ENCODE assay signal across 10 cellular contexts in the genomic region with DNA sequence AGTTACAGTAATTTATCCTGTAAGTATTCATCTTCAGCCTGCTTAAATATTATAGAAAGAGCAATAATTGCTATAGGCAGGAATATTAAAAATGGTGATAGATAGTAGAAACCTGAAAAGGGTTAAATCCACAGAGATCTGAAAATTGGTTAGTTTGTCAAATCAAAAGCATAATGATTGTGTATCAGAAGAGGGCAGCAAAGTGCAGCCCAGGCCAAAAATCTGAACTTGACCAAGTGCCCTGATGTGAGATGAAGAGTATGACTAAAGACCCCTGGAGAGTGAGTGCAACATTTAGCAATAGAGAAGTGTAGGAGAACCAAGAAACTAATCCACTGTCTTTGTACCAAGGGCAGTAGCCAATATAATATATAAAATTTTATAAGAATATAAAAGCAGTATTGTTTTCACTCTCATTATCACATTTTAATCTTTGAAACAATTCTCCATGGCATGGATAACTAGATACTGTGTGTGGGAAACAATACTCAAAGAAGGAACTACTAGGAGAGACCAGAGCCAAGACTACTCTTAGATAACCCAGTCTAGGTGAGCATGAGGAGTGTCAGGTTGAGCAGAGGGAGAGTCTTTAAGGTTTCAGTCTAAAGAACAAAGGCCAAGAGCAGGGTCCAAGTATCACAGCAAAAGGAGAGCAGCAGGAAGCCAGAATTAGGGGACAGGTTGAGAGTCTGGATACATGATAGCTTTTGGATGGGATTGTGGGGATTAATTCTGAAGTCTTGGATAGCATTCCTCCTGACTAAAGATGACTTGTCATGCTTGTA.
A peak's percentile ranks its signal among the peaks of the same experiment; 100 is the strongest.
DNase-seq lines count a peak whose midpoint lies in the region; ATAC-seq, FAIRE-seq and TF ChIP-seq lines count a peak whose summit lies in the region.
"Had no signal": no experiment of that assay in that cellular context is flagged by ENCODE, and none has a peak within 500 bp of the region (broad histone marks: within the 10 kb centered on the region; RNA-seq: fewer than 3 reads in every experiment).

No MANE protein-coding gene starts in this region.

- H3K4me1 ChIP-seq in breast epithelium = no peaks in the 10 kb centered on the region

- DNase-seq in MCF 10A (ENCODE audit: unreplicated experiment) (peak; percentile 47), breast epithelium (ENCODE audit: low spot score in 2 of 2) (no peak), OCI-M1 (lab: John Stamatoyannopoulos, UW) (peak; percentile 60), fibroblast of villous mesenchyme (ENCODE audit: low read depth) (no peak), urothelium cell line (ENCODE audit: low spot score) (peak; percentile 4), NCI-H2029 (lab: John Stamatoyannopoulos, UW) (no peak)
- DNase-seq: substantia nigra had no signal

- no peaks in the 10 kb centered on the region for H3K36me3 ChIP-seq in breast epithelium
- H3K36me3 ChIP-seq: SJSA1 had no signal

- H3K27ac ChIP-seq in breast epithelium = no peak overlapping the region
- H3K27ac ChIP-seq: SJSA1 had no signal

- H3K9me3 ChIP-seq in breast epithelium = no peaks in the 10 kb centered on the region
- H3K9me3 ChIP-seq: SJSA1 had no signal

- intact Hi-C loops in MCF 10A (cut with micrococcal nuclease) (loop anchor here (1.0 kb wide), 2 partner anchors 154 to 437 kb away; no protein-coding TSS in a partner anchor), breast epithelium (cut with DNase I; ENCODE audit: low total_unique reads) (no loop called here)

- CTCF ChIA-PET in MCF 10A (lab: Yijun Ruan, JAX) = interaction anchor here (0.7 to 1.7 kb wide), 5 partner anchors 19 to 436 kb away, joined by 3 to 5 read pairs (median 3); no protein-coding TSS in a partner anchor

- H3K27ac Mint-ChIP-seq in MCF 10A (ENCODE audit: low read depth, unreplicated experiment) = no peak overlapping the region

- no peak overlapping the region for H3K4me3 ChIP-seq in breast epithelium
- no peak overlapping the region for H3K4me3 ChIP-seq in fibroblast of villous mesenchyme (ENCODE audit: low read depth, low read length)
- H3K4me3 ChIP-seq: SJSA1 had no signal

- BruUV-seq in MCF 10A (replicated peaks; lab: Mats Ljungman, UMichigan) = no TSS peak

- ATAC-seq in GM18502 (IDR thresholded peaks at IDR 0.05; ENCODE audit: poor library complexity, unreplicated experiment) = no peak
- no peak for ATAC-seq in GM21390 (IDR thresholded peaks at IDR 0.05; ENCODE audit: unreplicated experiment)

- no peaks in the 10 kb centered on the region for H3K36me3 Mint-ChIP-seq in MCF 10A (ENCODE audit: insufficient read depth, unreplicated experiment)

- POLR2A ChIA-PET in MCF 10A (lab: Yijun Ruan, JAX) = no interaction called here

- TF ChIP-seq CTCF in MCF 10A (IDR thresholded peaks at IDR 0.05; ENCODE audit: unreplicated experiment) (peak; percentile 48), breast epithelium (IDR thresholded peaks at IDR 0.05) (no peak), fibroblast of villous mesenchyme (IDR thresholded peaks at IDR 0.05; ENCODE audit: insufficient read depth, low read depth, low read length) (peak; percentile 11)

- H3K27me3 Mint-ChIP-seq in MCF 10A (ENCODE audit: insufficient read depth, unreplicated experiment) = no peaks in the 10 kb centered on the region

- TF ChIP-seq POLR2A in breast epithelium (IDR thresholded peaks at IDR 0.05) = no peak

- FAIRE-seq in urothelium cell line (lab: Jason Lieb, UNC) = no peak

- H3K9me3 Mint-ChIP-seq in MCF 10A (ENCODE audit: unreplicated experiment) = no peaks in the 10 kb centered on the region

- H3K27me3 ChIP-seq in breast epithelium = no peaks in the 10 kb centered on the region
- H3K27me3 ChIP-seq: SJSA1 had no signal

- peaks cover 6% of the 10 kb centered on the region for H3K4me1 Mint-ChIP-seq in MCF 10A (ENCODE audit: insufficient read depth, unreplicated experiment)

- no peak overlapping the region for H3K4me3 Mint-ChIP-seq in MCF 10A (ENCODE audit: unreplicated experiment)

Comparison
In these comparisons a context has a peak if more than half of its experiments do, and no peak if none do; other contexts are left out.
1. DNase-seq: peak in MCF 10A (single experiment), OCI-M1 (single experiment) and urothelium cell line (single experiment); none in breast epithelium (0 of 2), fibroblast of villous mesenchyme (single experiment) and NCI-H2029 (single experiment).
2. CTCF ChIP-seq: peak in MCF 10A (single experiment) and fibroblast of villous mesenchyme (single experiment); none in breast epithelium (0 of 3).